ENCODE assay signal across 8 cellular contexts in genomic region chr3:155870133-155870944, GRCh38. TPM values are rescaled to one million over a fixed set of nuclear protein-coding genes. Genes with fewer than 3 reads are reported as not detected.
DNase-seq lines count a peak whose midpoint lies in the region; ATAC-seq and TF ChIP-seq lines count a peak whose summit lies in the region.

TSS of gene GMPS (plus strand) at chr3:155870650. CDS start at chr3:155870871, 221 bp downstream.

- H3K9me3 Mint-ChIP-seq in activated naive CD8-positive, alpha-beta T cell (ENCODE audit: low read depth) = no peaks in the 10 kb centered on the region
- peaks cover 11% of the 10 kb centered on the region for H3K9me3 Mint-ChIP-seq in glutamatergic neuron (ENCODE audit: unreplicated experiment)
- H3K9me3 Mint-ChIP-seq in osteocyte (ENCODE audit: unreplicated experiment) = no peaks in the 10 kb centered on the region

- H3K27ac ChIP-seq in thymus (ENCODE audit: low read depth) = peak within 1 kb of the TSS; percentile 93

- no peaks in the 10 kb centered on the region for H3K9me3 ChIP-seq in thymus (ENCODE audit: control insufficient read depth)

- no peaks in the 10 kb centered on the region for H3K27me3 ChIP-seq in thymus (ENCODE audit: control insufficient read depth, insufficient read depth)

- TF ChIP-seq CTCF in GM12864 (IDR thresholded peaks at IDR 0.05; ENCODE audit: low read depth, low read length, missing control alignments) (peak; percentile 42), glutamatergic neuron (IDR thresholded peaks at IDR 0.05; ENCODE audit: partially characterized antibody, unreplicated experiment) (peak; percentile 30), osteocyte (IDR thresholded peaks at IDR 0.05) (peak; percentile 71)

- peaks cover 23% of the 10 kb centered on the region for H3K4me1 Mint-ChIP-seq in activated naive CD8-positive, alpha-beta T cell (ENCODE audit: low read depth)
- H3K4me1 Mint-ChIP-seq in glutamatergic neuron (ENCODE audit: low read depth, unreplicated experiment) (peaks cover 9% of the 10 kb centered on the region), osteocyte (ENCODE audit: unreplicated experiment) (peaks cover 25% of the 10 kb centered on the region)

- H3K4me3 ChIP-seq in GM12864 (ENCODE audit: low read depth, low read length) = peak within 1 kb of the TSS; percentile 93
- H3K4me3 ChIP-seq in thymus (ENCODE audit: low read length) = peak within 1 kb of the TSS; percentile 96

- H3K27me3 Mint-ChIP-seq in activated naive CD8-positive, alpha-beta T cell = no peaks in the 10 kb centered on the region
- H3K27me3 Mint-ChIP-seq in glutamatergic neuron (ENCODE audit: unreplicated experiment) (peaks cover 7% of the 10 kb centered on the region), osteocyte (ENCODE audit: unreplicated experiment) (no peaks in the 10 kb centered on the region)

- WGBS in thymus = under 1% methylated on average over 83 of the region's 83 CpGs

- peak; percentile 65 for DNase-seq in GM12864 (ENCODE audit: low read depth)
- DNase-seq in NCI-H1092 treated with DMSO at 0.1 percent for 48 hours (lab: John Stamatoyannopoulos, UW) = peak; percentile 98
- DNase-seq in SKM-1 (lab: John Stamatoyannopoulos, UW; ENCODE audit: unreplicated experiment) = peak; percentile 76
- DNase-seq in glutamatergic neuron = peak; percentile 97
- DNase-seq in osteocyte (ENCODE audit: extremely low spot score, unreplicated experiment) = peak; percentile 99

- peak; percentile 90 for ATAC-seq in HG02623 (IDR thresholded peaks at IDR 0.05; ENCODE audit: unreplicated experiment)

- H3K36me3 ChIP-seq in thymus (ENCODE audit: control insufficient read depth, insufficient read depth) = no peaks in the 10 kb centered on the region

- no peaks in the 10 kb centered on the region for H3K36me3 Mint-ChIP-seq in activated naive CD8-positive, alpha-beta T cell
- H3K36me3 Mint-ChIP-seq in glutamatergic neuron (ENCODE audit: unreplicated experiment) = no peaks in the 10 kb centered on the region
- no peaks in the 10 kb centered on the region for H3K36me3 Mint-ChIP-seq in osteocyte (ENCODE audit: unreplicated experiment)

- H3K4me1 ChIP-seq in thymus (ENCODE audit: control insufficient read depth, insufficient read depth, low read length) = peaks cover 5% of the 10 kb centered on the region

- peak within 1 kb of the TSS; percentile 95 for H3K4me3 Mint-ChIP-seq in activated naive CD8-positive, alpha-beta T cell
- peak within 1 kb of the TSS; percentile 96 for H3K4me3 Mint-ChIP-seq in glutamatergic neuron (ENCODE audit: unreplicated experiment)
- H3K4me3 Mint-ChIP-seq in osteocyte (ENCODE audit: unreplicated experiment) = peak within 1 kb of the TSS; percentile 87

- H3K27ac Mint-ChIP-seq in activated naive CD8-positive, alpha-beta T cell = peak within 1 kb of the TSS; percentile 91
- peak within 1 kb of the TSS; percentile 88 for H3K27ac Mint-ChIP-seq in glutamatergic neuron (ENCODE audit: unreplicated experiment)
- H3K27ac Mint-ChIP-seq in osteocyte (ENCODE audit: unreplicated experiment) = peak within 1 kb of the TSS; percentile 97

RNA-seq across cellular contexts. Expression of gene GMPS, which starts in this region (rescaled TPM):
- total RNA-seq in glutamatergic neuron (ENCODE audit: unreplicated experiment) (82.3 TPM), osteocyte (60.8 and 61.6 TPM in 2 replicates)
- 23.9 TPM for polyA plus RNA-seq in thymus

Comparison
In these comparisons a context has a peak if more than half of its experiments do, and no peak if none do; other contexts are left out.
1. Peak in every context shown above with its lines: DNase-seq, ATAC-seq, H3K4me3 ChIP-seq and H3K27ac ChIP-seq.